13 cellular contexts compared by ENCODE assay signal in genomic region chr14:50920482-50921225, GRCh38. TPM values are rescaled to one million over a fixed set of nuclear protein-coding genes. Genes with fewer than 3 reads are reported as not detected.
DNase-seq lines count a peak whose midpoint lies in the region; ATAC-seq, FAIRE-seq and TF ChIP-seq lines count a peak whose summit lies in the region.
"Had no signal": no experiment of that assay in that cellular context is flagged by ENCODE, and none has a peak within 500 bp of the region (broad histone marks: within the 10 kb centered on the region; RNA-seq: fewer than 3 reads in every experiment).

No MANE protein-coding gene starts in this region.

- ATAC-seq in activated T-helper 17 cell treated with anti-CD3 and anti-CD28 coated beads, Interleukin-2, amount 50 U/mL, for 72 hours (replicated peaks), result no peak
- no peak for ATAC-seq in GM21423 (IDR thresholded peaks at IDR 0.05; ENCODE audit: unreplicated experiment)
- ATAC-seq: natural killer cell had no signal

- H3K4me1 ChIP-seq in neutrophil (ENCODE audit: control insufficient read depth in 1 of 2, insufficient read depth in 1 of 2, low read depth in 1 of 2, low read length in 1 of 2), result peaks cover 20 to 21% of the 10 kb centered on the region in 2 experiments
- H3K4me1 ChIP-seq: esophagus squamous epithelium had no signal

- no peak overlapping the region for H3K4me3 ChIP-seq in neutrophil (ENCODE audit: low read depth in 1 of 2, low read length in 1 of 2)
- H3K4me3 ChIP-seq: esophagus squamous epithelium had no signal

- FAIRE-seq in endometrium (lab: Jason Lieb, UNC), result peak; percentile 45

- no peaks in the 10 kb centered on the region for H3K36me3 Mint-ChIP-seq in activated T-helper 17 cell treated with anti-CD3 and anti-CD28 coated beads, Interleukin-2, amount 50 U/mL, for 72 hours (ENCODE audit: low read depth)
- H3K36me3 Mint-ChIP-seq: natural killer cell had no signal

- H3K9me3 ChIP-seq in neutrophil, result peaks cover 8% of the 10 kb centered on the region
- H3K9me3 ChIP-seq: esophagus squamous epithelium had no signal

- H3K36me3 ChIP-seq in neutrophil, result peaks cover 100% of the 10 kb centered on the region

- no peak for TF ChIP-seq CTCF in neutrophil (IDR thresholded peaks at IDR 0.05)

- H3K27me3 Mint-ChIP-seq in activated T-helper 17 cell treated with anti-CD3 and anti-CD28 coated beads, Interleukin-2, amount 50 U/mL, for 72 hours, result peaks cover 25% of the 10 kb centered on the region

- no peaks in the 10 kb centered on the region for H3K9me3 Mint-ChIP-seq in activated T-helper 17 cell treated with anti-CD3 and anti-CD28 coated beads, Interleukin-2, amount 50 U/mL, for 72 hours
- H3K9me3 Mint-ChIP-seq: natural killer cell had no signal

- no peak overlapping the region for H3K4me3 Mint-ChIP-seq in activated T-helper 17 cell treated with anti-CD3 and anti-CD28 coated beads, Interleukin-2, amount 50 U/mL, for 72 hours
- H3K4me3 Mint-ChIP-seq: natural killer cell had no signal

- DNase-seq in EH (ENCODE audit: low read depth) (peak; percentile 92), NCI-H460 (ENCODE audit: extremely low read depth, low read depth) (peak; percentile 17), medulla oblongata (ENCODE audit: extremely low spot score) (no peak), DMS79 (lab: John Stamatoyannopoulos, UW) (no peak)
- DNase-seq: activated T-cell treated with anti-CD3 and anti-CD28 coated beads, Interleukin-2, amount 50 U/mL, for 48 hours; esophagus squamous epithelium; natural killer cell; NCI-H1105; T-helper 2 cell had no signal

- H3K4me1 Mint-ChIP-seq in activated T-helper 17 cell treated with anti-CD3 and anti-CD28 coated beads, Interleukin-2, amount 50 U/mL, for 72 hours, result no peaks in the 10 kb centered on the region
- H3K4me1 Mint-ChIP-seq: natural killer cell had no signal

- peak overlapping the region; percentile 50 for H3K27ac ChIP-seq in neutrophil
- H3K27ac ChIP-seq: esophagus squamous epithelium had no signal

- H3K27ac Mint-ChIP-seq in activated T-helper 17 cell treated with anti-CD3 and anti-CD28 coated beads, Interleukin-2, amount 50 U/mL, for 72 hours, result no peak overlapping the region
- H3K27ac Mint-ChIP-seq: natural killer cell had no signal

- H3K27me3 ChIP-seq in neutrophil, result no peaks in the 10 kb centered on the region
- H3K27me3 ChIP-seq: esophagus squamous epithelium had no signal

RNA-seq across cellular contexts. Expression of gene PYGL, which starts 23.6 kb away (rescaled TPM):
- 255 and 258 TPM in 2 replicates for total RNA-seq in NCI-H460 (2014; rRNA removed; shearing (Covaris generic))
- 137 and 163 TPM in 2 replicates for polyA plus RNA-seq in NCI-H460 (2014; cell fraction: nucleus; rRNA removed)
- total RNA-seq in activated T-helper 17 cell treated with anti-CD3 and anti-CD28 coated beads, Interleukin-2, amount 50 U/mL, for 72 hours, result 1 to 10 TPM in 1 of 2 donors, under 1 TPM in 1; 0.26 to 3.9 TPM

RNA-seq across cellular contexts. Expression of gene ABHD12B, which starts 48.8 kb away (rescaled TPM):
- total RNA-seq in NCI-H460 (2014; rRNA removed; shearing (Covaris generic)), result not detected in 2 replicates
- not detected in 2 replicates for polyA plus RNA-seq in NCI-H460 (2014; cell fraction: nucleus; rRNA removed)
- total RNA-seq in activated T-helper 17 cell treated with anti-CD3 and anti-CD28 coated beads, Interleukin-2, amount 50 U/mL, for 72 hours, result not detected
- total RNA-seq: natural killer cell had no signal

Comparison
In these comparisons a context has a peak if more than half of its experiments do, and no peak if none do; other contexts are left out.
1. DNase-seq: peak in EH (single experiment) and NCI-H460 (single experiment); none in medulla oblongata (single experiment) and DMS79 (single experiment).
2. RNA of gene PYGL, which starts 23.6 kb away (total RNA-seq): 255 to 258 TPM in NCI-H460; 0.26 to 3.9 TPM in activated T-helper 17 cell treated with anti-CD3 and anti-CD28 coated beads, Interleukin-2, amount 50 U/mL, for 72 hours; every median in the first group is over 10 times any median in the second.